In the genomic region with DNA sequence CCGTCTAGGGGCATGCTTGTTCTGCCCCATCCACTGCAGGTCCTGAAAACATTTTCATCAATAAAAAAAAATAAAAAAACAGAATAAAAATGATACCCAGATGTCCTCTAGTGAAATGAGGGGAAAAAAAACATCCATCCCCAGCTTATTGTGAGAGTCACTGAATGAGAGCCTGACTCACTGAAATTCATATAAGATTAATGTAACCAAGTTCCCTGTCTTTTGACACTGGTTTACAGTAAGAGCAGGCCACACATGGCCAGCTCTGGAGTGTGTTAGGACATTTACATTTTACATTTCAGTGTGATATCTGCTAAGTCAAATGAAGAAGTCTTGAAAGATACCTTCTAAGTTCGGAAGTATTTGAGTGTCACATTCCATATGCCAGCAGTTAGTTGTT, we compare ENCODE assay signal across 17 cellular contexts. TPM values are rescaled to one million over a fixed set of nuclear protein-coding genes. Genes with fewer than 3 reads are reported as not detected.
DNase-seq lines count a peak whose midpoint lies in the region; FAIRE-seq and TF ChIP-seq lines count a peak whose summit lies in the region.
"Had no signal": no experiment of that assay in that cellular context is flagged by ENCODE, and none has a peak within 500 bp of the region (broad histone marks: within the 10 kb centered on the region; RNA-seq: fewer than 3 reads in every experiment).

No MANE protein-coding gene starts in this region.

- TF ChIP-seq CTCF in endothelial cell of umbilical vein (IDR thresholded peaks at IDR 0.05; ENCODE audit: extremely low read depth in 1 of 2, insufficient read depth in 1 of 2, low read depth in 1 of 2, low read length in 2 of 2), result no peak
- no peak for TF ChIP-seq CTCF in smooth muscle cell (IDR thresholded peaks at IDR 0.05; ENCODE audit: borderline replicate concordance, insufficient read depth, poor library complexity, severe bottlenecking)

- no peak overlapping the region for H3K4me2 ChIP-seq in endothelial cell of umbilical vein (ENCODE audit: insufficient read depth, low read length)
- peak overlapping the region; percentile 76 for H3K4me2 ChIP-seq in smooth muscle cell
- H3K4me2 ChIP-seq: A549 had no signal

- peaks cover 24% of the 10 kb centered on the region for H3K79me2 ChIP-seq in endothelial cell of umbilical vein (ENCODE audit: control insufficient read depth, insufficient read depth, low read length)
- H3K79me2 ChIP-seq in smooth muscle cell (ENCODE audit: low read depth), result no peaks in the 10 kb centered on the region

- POLR2A ChIA-PET in endothelial cell of umbilical vein (lab: Charles Lee), result no interaction called here

- H3K36me3 ChIP-seq in endothelial cell of umbilical vein (ENCODE audit: control insufficient read depth in 2 of 2, extremely low read depth in 1 of 2, insufficient read depth in 2 of 2, low read length in 2 of 2), result no peaks in the 10 kb centered on the region
- H3K36me3 ChIP-seq in smooth muscle cell (ENCODE audit: low read depth), result no peaks in the 10 kb centered on the region

- peak; percentile 19 for DNase-seq in ELR (ENCODE audit: low read depth)
- peak; percentile 41 for DNase-seq in HCEC 1CT
- peak; percentile 41 for DNase-seq in endothelial cell of umbilical vein (ENCODE audit: low read depth, low spot score)
- no peak for DNase-seq in smooth muscle cell (lab: John Stamatoyannopoulos, UW; ENCODE audit: unreplicated experiment)
- DNase-seq in urothelium cell line (ENCODE audit: low spot score), result no peak
- DNase-seq in DMS153 (lab: John Stamatoyannopoulos, UW), result no peak
- DNase-seq: CD8-positive, alpha-beta T cell; COR-L47; DND-41; GF-D8 had no signal

- peak overlapping the region; percentile 39 for H2AFZ ChIP-seq in endothelial cell of umbilical vein (ENCODE audit: low read depth, low read length)
- peak overlapping the region; percentile 4 for H2AFZ ChIP-seq in smooth muscle cell (ENCODE audit: low read depth)

- TF ChIP-seq POLR2A in endothelial cell of umbilical vein (IDR thresholded peaks at IDR 0.05; ENCODE audit: low read depth, low read length), result no peak

- no peaks in the 10 kb centered on the region for H3K9me1 ChIP-seq in endothelial cell of umbilical vein (replicated peaks; ENCODE audit: control insufficient read depth, extremely low read depth, insufficient read depth, low read length)

- intact Hi-C loops in endothelial cell of umbilical vein (cut with micrococcal nuclease), result loop anchor here (2.0 kb wide), 1 partner anchor 20 kb away; no protein-coding TSS in a partner anchor

- H3F3A ChIP-seq in smooth muscle cell (ENCODE audit: low read depth), result peaks cover 12% of the 10 kb centered on the region

- FAIRE-seq in endothelial cell of umbilical vein (lab: Jason Lieb, UNC) (no peak), urothelium cell line (lab: Jason Lieb, UNC) (no peak)
- FAIRE-seq: A549, D721Med, H54 had no signal

- dilution Hi-C loops in endothelial cell of umbilical vein (cut with MboI; ENCODE audit: extremely low pct_ligation_motif_present, low sequenced_read_pairs), result no loop called here

- no peaks in the 10 kb centered on the region for H4K20me1 ChIP-seq in endothelial cell of umbilical vein (replicated peaks; ENCODE audit: control insufficient read depth, extremely low read depth, insufficient read depth, low read length)
- H4K20me1 ChIP-seq in smooth muscle cell (ENCODE audit: low read depth), result no peaks in the 10 kb centered on the region

- H3K9me3 ChIP-seq in endothelial cell of umbilical vein (replicated peaks; ENCODE audit: control insufficient read depth, insufficient read depth, low read length) (no peaks in the 10 kb centered on the region), smooth muscle cell (replicated peaks; ENCODE audit: low read depth) (no peaks in the 10 kb centered on the region)
- H3K9me3 ChIP-seq: A549 had no signal

- H3K9ac ChIP-seq in endothelial cell of umbilical vein (replicated peaks; ENCODE audit: extremely low read depth, insufficient read depth, low read length) (no peak overlapping the region), smooth muscle cell (ENCODE audit: low read depth) (no peak overlapping the region)

- H3K27me3 ChIP-seq in endothelial cell of umbilical vein (ENCODE audit: control insufficient read depth in 2 of 2, insufficient read depth in 2 of 2, low read length in 2 of 2) (no peaks in the 10 kb centered on the region), smooth muscle cell (ENCODE audit: low read depth) (no peaks in the 10 kb centered on the region)

- H3K4me1 ChIP-seq in endothelial cell of umbilical vein (ENCODE audit: control insufficient read depth, extremely low read depth, insufficient read depth, low read length) (peaks cover 49% of the 10 kb centered on the region), smooth muscle cell (ENCODE audit: low read depth) (peaks cover 8% of the 10 kb centered on the region)

- no TSS peak for BruUV-seq in endothelial cell of umbilical vein (replicated peaks; lab: Mats Ljungman, UMichigan)

- H3K27ac ChIP-seq in endothelial cell of umbilical vein (ENCODE audit: insufficient read depth, low read depth, low read length) (peak overlapping the region; percentile 99), smooth muscle cell (ENCODE audit: low read depth) (peak overlapping the region; percentile 67)
- H3K27ac ChIP-seq: A549 had no signal

- H3K4me3 ChIP-seq in endothelial cell of umbilical vein (replicated peaks in 1 of 3; ENCODE audit: insufficient read depth in 1 of 3, low read depth in 1 of 3, low read length in 3 of 3), result no peak overlapping the region
- no peak overlapping the region for H3K4me3 ChIP-seq in smooth muscle cell
- H3K4me3 ChIP-seq: A549 had no signal

- CTCF ChIA-PET in endothelial cell of umbilical vein (lab: Charles Lee), result interaction anchor here (0.7 to 2.0 kb wide), 8 partner anchors 12 to 314 kb away, joined by 3 to 7 read pairs (median 4); no protein-coding TSS in a partner anchor

- WGBS in smooth muscle cell (ENCODE audit: low lambda C conversion rate), result 48% methylated on average over 2 of the region's 2 CpGs

TF ChIP-seq in endothelial cell of umbilical vein, 7 proteins besides CTCF, POLR2A, EP300 and RAD21:
- TF ChIP-seq JUN (IDR thresholded peaks at IDR 0.05; ENCODE audit: borderline replicate concordance, insufficient read depth, insufficient read length, low read depth) (no peak), POLR2AphosphoS5 (IDR thresholded peaks at IDR 0.05; ENCODE audit: insufficient read depth, low read depth, low read length) (no peak)
- TF ChIP-seq, protein P1, sequence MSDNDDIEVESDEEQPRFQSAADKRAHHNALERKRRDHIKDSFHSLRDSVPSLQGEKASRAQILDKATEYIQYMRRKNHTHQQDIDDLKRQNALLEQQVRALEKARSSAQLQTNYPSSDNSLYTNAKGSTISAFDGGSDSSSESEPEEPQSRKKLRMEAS (IDR thresholded peaks at IDR 0.05; ENCODE audit: insufficient read depth, insufficient read length), result no peak

RNA-seq across cellular contexts. Expression of a gene that starts 21.1 kb away (rescaled TPM):
- total RNA-seq in endothelial cell of umbilical vein (3.6 and 4.0 TPM in 2 replicates), smooth muscle cell (2.2 and 6.0 TPM in 2 replicates)
- polyA plus RNA-seq in endothelial cell of umbilical vein (1.8 and 2.9 TPM in 2 replicates), smooth muscle cell (1.9 and 2.5 TPM in 2 replicates)
- polyA plus RNA-seq in endothelial cell of umbilical vein (2011; cell fraction: cytosol; rRNA removed), result 2.3 and 2.8 TPM in 2 replicates
- polyA plus RNA-seq in endothelial cell of umbilical vein (2011; cell fraction: nucleus; rRNA removed), result 7.8 and 10.0 TPM in 2 replicates
- 7.0 TPM in 2 replicates for polyA plus RNA-seq in endothelial cell of umbilical vein (2012)
- polyA minus RNA-seq in endothelial cell of umbilical vein, result 6.4 and 10.5 TPM in 2 replicates
- polyA minus RNA-seq in endothelial cell of umbilical vein (2011; cell fraction: cytosol; rRNA and poly(A)+ RNA removed), result 1.3 TPM
- 15.6 and 16.5 TPM in 2 replicates for polyA minus RNA-seq in endothelial cell of umbilical vein (2011; cell fraction: nucleus; rRNA and poly(A)+ RNA removed)
- total RNA-seq: HT-29 had no signal
- polyA plus RNA-seq: BJ had no signal

RNA-seq across cellular contexts. Expression of a gene that starts 23.1 kb away (rescaled TPM):
- total RNA-seq in endothelial cell of umbilical vein (44.0 and 55.1 TPM in 2 replicates), smooth muscle cell (1.6 and 2.0 TPM in 2 replicates)
- polyA plus RNA-seq in endothelial cell of umbilical vein (27.9 and 32.2 TPM in 2 replicates), smooth muscle cell (1.3 and 1.8 TPM in 2 replicates)
- polyA plus RNA-seq in endothelial cell of umbilical vein (2011; cell fraction: cytosol; rRNA removed), result 40.5 and 47.5 TPM in 2 replicates
- polyA plus RNA-seq in endothelial cell of umbilical vein (2011; cell fraction: nucleus; rRNA removed), result 145 and 226 TPM in 2 replicates
- polyA plus RNA-seq in endothelial cell of umbilical vein (2012), result 465 and 806 TPM in 2 replicates
- 62.5 and 92.4 TPM in 2 replicates for polyA minus RNA-seq in endothelial cell of umbilical vein
- 0.31 TPM for polyA minus RNA-seq in endothelial cell of umbilical vein (2011; cell fraction: cytosol; rRNA and poly(A)+ RNA removed)
- polyA minus RNA-seq in endothelial cell of umbilical vein (2011; cell fraction: nucleus; rRNA and poly(A)+ RNA removed), result 98.2 and 183 TPM in 2 replicates
- total RNA-seq: CD8-positive, alpha-beta T cell; HT-29 had no signal
- polyA plus RNA-seq: BJ, CD14-positive monocyte, IgD-negative memory B cell had no signal

Comparison
In these comparisons a context has a peak if more than half of its experiments do, and no peak if none do; other contexts are left out.
1. DNase-seq: peak in ELR (single experiment), HCEC 1CT (single experiment) and endothelial cell of umbilical vein (single experiment); none in smooth muscle cell (single experiment), urothelium cell line (single experiment) and DMS153 (single experiment).
2. RNA of a gene that starts 23.1 kb away (total RNA-seq): 44.0 to 55.1 TPM in endothelial cell of umbilical vein; 1.6 to 2.0 TPM in smooth muscle cell; every median in the first group is over 10 times any median in the second.